Comparison of ENCODE assay signal across 2 cellular contexts in the genomic region with DNA sequence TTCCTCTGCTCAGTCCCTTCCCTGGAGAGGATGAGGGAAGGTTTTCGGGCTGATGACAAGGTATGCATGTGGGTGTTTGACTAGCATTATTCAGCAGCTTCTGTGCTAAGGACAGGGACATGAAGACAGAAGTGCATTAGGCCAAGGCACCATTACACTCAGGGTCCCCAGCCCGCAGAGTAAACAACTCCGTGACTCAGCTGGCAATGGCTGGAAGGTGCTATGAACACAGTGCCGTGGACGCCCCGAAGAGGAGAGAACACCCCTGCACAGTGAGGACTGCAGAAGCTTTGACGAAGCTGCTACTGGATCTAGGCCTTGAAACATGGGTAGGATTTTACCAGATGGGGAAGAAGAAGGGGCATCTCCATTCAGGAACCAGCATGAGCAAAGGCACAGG.
TF ChIP-seq lines count a peak whose summit lies in the region.

No MANE protein-coding gene starts in this region.

TF ChIP-seq in IMR-90, 13 proteins besides CTCF, POLR2A, EP300 and RAD21:
- TF ChIP-seq MAFK (IDR thresholded peaks at IDR 0.05; ENCODE audit: low read depth, low read length) (no peak), RFX5 (IDR thresholded peaks at IDR 0.05; ENCODE audit: low read depth, low read length) (no peak), RCOR1 (IDR thresholded peaks at IDR 0.05; ENCODE audit: insufficient replicate concordance, low read length) (no peak), NFE2L2 (IDR thresholded peaks at IDR 0.05; ENCODE audit: low read depth, low read length) (no peak), SMC3 (IDR thresholded peaks at IDR 0.05; ENCODE audit: low read depth, low read length) (no peak), MXI1 (IDR thresholded peaks at IDR 0.05; ENCODE audit: borderline replicate concordance, low read depth, low read length) (no peak), CHD1 (IDR thresholded peaks at IDR 0.05; ENCODE audit: low read depth, low read length) (no peak), MAZ (IDR thresholded peaks at IDR 0.05; ENCODE audit: borderline replicate concordance, low read depth, low read length) (no peak), FOS (IDR thresholded peaks at IDR 0.05; ENCODE audit: low read depth, low read length) (no peak), BHLHE40 (IDR thresholded peaks at IDR 0.05; ENCODE audit: low read depth, low read length) (no peak), CEBPB (IDR thresholded peaks at IDR 0.05; ENCODE audit: low read depth, low read length) (no peak)
- TF ChIP-seq, protein P1, sequence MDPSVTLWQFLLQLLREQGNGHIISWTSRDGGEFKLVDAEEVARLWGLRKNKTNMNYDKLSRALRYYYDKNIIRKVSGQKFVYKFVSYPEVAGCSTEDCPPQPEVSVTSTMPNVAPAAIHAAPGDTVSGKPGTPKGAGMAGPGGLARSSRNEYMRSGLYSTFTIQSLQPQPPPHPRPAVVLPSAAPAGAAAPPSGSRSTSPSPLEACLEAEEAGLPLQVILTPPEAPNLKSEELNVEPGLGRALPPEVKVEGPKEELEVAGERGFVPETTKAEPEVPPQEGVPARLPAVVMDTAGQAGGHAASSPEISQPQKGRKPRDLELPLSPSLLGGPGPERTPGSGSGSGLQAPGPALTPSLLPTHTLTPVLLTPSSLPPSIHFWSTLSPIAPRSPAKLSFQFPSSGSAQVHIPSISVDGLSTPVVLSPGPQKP (IDR thresholded peaks at IDR 0.05; ENCODE audit: borderline replicate concordance, low read depth, low read length), result no peak
- TF ChIP-seq, protein P2, sequence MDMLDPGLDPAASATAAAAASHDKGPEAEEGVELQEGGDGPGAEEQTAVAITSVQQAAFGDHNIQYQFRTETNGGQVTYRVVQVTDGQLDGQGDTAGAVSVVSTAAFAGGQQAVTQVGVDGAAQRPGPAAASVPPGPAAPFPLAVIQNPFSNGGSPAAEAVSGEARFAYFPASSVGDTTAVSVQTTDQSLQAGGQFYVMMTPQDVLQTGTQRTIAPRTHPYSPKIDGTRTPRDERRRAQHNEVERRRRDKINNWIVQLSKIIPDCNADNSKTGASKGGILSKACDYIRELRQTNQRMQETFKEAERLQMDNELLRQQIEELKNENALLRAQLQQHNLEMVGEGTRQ (IDR thresholded peaks at IDR 0.05; ENCODE audit: low read depth, low read length), result no peak

TF ChIP-seq in endothelial cell of umbilical vein, 7 proteins besides CTCF, POLR2A, EP300 and RAD21:
- TF ChIP-seq GATA2 (IDR thresholded peaks at IDR 0.05; ENCODE audit: insufficient read depth, insufficient read length, low read depth, low read length) (no peak), POLR2AphosphoS5 (IDR thresholded peaks at IDR 0.05; ENCODE audit: insufficient read depth, low read depth, low read length) (no peak), JUN (IDR thresholded peaks at IDR 0.05; ENCODE audit: borderline replicate concordance, insufficient read depth, insufficient read length, low read depth) (no peak), FOS (IDR thresholded peaks at IDR 0.05; ENCODE audit: borderline replicate concordance, insufficient read depth, low read length) (no peak), EZH2 (IDR thresholded peaks at IDR 0.05; ENCODE audit: borderline replicate concordance, low read depth, low read length, severe bottlenecking) (no peak), MYC (IDR thresholded peaks at IDR 0.05; ENCODE audit: low read depth, low read length) (no peak)
- TF ChIP-seq, protein P3, sequence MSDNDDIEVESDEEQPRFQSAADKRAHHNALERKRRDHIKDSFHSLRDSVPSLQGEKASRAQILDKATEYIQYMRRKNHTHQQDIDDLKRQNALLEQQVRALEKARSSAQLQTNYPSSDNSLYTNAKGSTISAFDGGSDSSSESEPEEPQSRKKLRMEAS (IDR thresholded peaks at IDR 0.05; ENCODE audit: insufficient read depth, insufficient read length), result no peak
TF ChIP-seq in endothelial cell of umbilical vein: peak in this region for 0.
